1 cellular context compared by ENCODE assay signal in genomic region chr17:63986842-63987615, GRCh38.
TF ChIP-seq lines count a peak whose summit lies in the region.

No MANE protein-coding gene starts in this region.

TF ChIP-seq in H1, 55 proteins besides CTCF, POLR2A, EP300 and RAD21:
- TF ChIP-seq RNF2 (IDR thresholded peaks at IDR 0.05; ENCODE audit: borderline replicate concordance, low read depth, low read length, missing control alignments, poor library complexity, severe bottlenecking) (no peak), CEBPB (IDR thresholded peaks at IDR 0.05; ENCODE audit: low read depth, low read length) (no peak), SP4 (IDR thresholded peaks at IDR 0.05; ENCODE audit: low read length) (no peak), NANOG (IDR thresholded peaks at IDR 0.05; ENCODE audit: insufficient read depth, low read depth, low read length, poor library complexity, severe bottlenecking) (no peak), BCL11A (IDR thresholded peaks at IDR 0.05; ENCODE audit: low read depth in 2 of 2, low read length in 2 of 2) (no peak), RBBP5 (IDR thresholded peaks at IDR 0.05; ENCODE audit: borderline replicate concordance, low read depth, low read length) (no peak), TCF12 (IDR thresholded peaks at IDR 0.05; ENCODE audit: low read depth, low read length) (no peak), ATF2 (IDR thresholded peaks at IDR 0.05; ENCODE audit: low read length) (no peak), MAFK (IDR thresholded peaks at IDR 0.05; ENCODE audit: low read depth, low read length) (no peak), KDM5A (IDR thresholded peaks at IDR 0.05; ENCODE audit: low read length) (no peak), GTF2F1 (IDR thresholded peaks at IDR 0.05; ENCODE audit: borderline replicate concordance, low read depth, low read length) (no peak), CHD2 (IDR thresholded peaks at IDR 0.05; ENCODE audit: low read length) (no peak)
